In genomic region chr3:32359766-32360513, GRCh38 we compare ENCODE assay signal across 24 cellular contexts. TPM values are rescaled to one million over a fixed set of nuclear protein-coding genes. Genes with fewer than 3 reads are reported as not detected.
DNase-seq lines count a peak whose midpoint lies in the region; ATAC-seq and TF ChIP-seq lines count a peak whose summit lies in the region.
"Had no signal": no experiment of that assay in that cellular context is flagged by ENCODE, and none has a peak within 500 bp of the region (broad histone marks: within the 10 kb centered on the region; RNA-seq: fewer than 3 reads in every experiment).

No MANE protein-coding gene starts in this region.

- in situ Hi-C loops in KBM-7 (cut with MboI; ENCODE audit: low pct_unique_long_range_greater_than_20kb, low sequenced_read_pairs) = no loop called here

- no peak for TF ChIP-seq POLR2A in spleen (IDR thresholded peaks at IDR 0.05)

- H3K36me3 ChIP-seq in spleen = no peaks in the 10 kb centered on the region
- H3K36me3 ChIP-seq: brain microvascular endothelial cell, Peyer's patch had no signal

- intact Hi-C loops in spleen (cut with DNase I; ENCODE audit: low total_unique reads) = no loop called here

- no peak overlapping the region for H3K4me3 ChIP-seq in spleen
- H3K4me3 ChIP-seq: dorsolateral prefrontal cortex, heart left ventricle, lung, Peyer's patch, upper lobe of left lung had no signal

- TF ChIP-seq CTCF in spleen (IDR thresholded peaks at IDR 0.05 in 8 of 11, conservative IDR thresholded peaks at IDR 0.05 in 3 of 11) = no peak

- H3K27me3 ChIP-seq in spleen (replicated peaks in 1 of 7) = no peaks in the 10 kb centered on the region
- H3K27me3 ChIP-seq: brain microvascular endothelial cell, heart left ventricle, Peyer's patch, upper lobe of left lung had no signal

- ATAC-seq in left lobe of liver = peak; percentile 57
- no peak for ATAC-seq in HG03196 (IDR thresholded peaks at IDR 0.05; ENCODE audit: unreplicated experiment)
- ATAC-seq: activated CD4-positive, alpha-beta T cell treated with anti-CD3 and anti-CD28 coated beads for 36 hours; activated CD8-positive, alpha-beta T cell treated with anti-CD3 and anti-CD28 coated beads, Interleukin-2, amount 10 ng/mL, durations not matched to agents 7 days and 5 days; heart left ventricle; natural killer cell treated with Interleukin-12 subunit alpha and Interleukin-12 subunit beta and Interleukin-15 and Interleukin-18, amount 100 ng/mL, for 72 hours; stimulated activated naive B cell treated with anti-CD40 and anti-IgM and Interleukin-4, amounts not matched to agents 10 μg/mL and 1 μg/mL and 100 μg/mL, for 72 hours had no signal

- no peaks in the 10 kb centered on the region for H3K9me3 ChIP-seq in spleen
- H3K9me3 ChIP-seq: heart left ventricle, Peyer's patch, upper lobe of left lung had no signal

- no peak overlapping the region for H3K27ac ChIP-seq in spleen
- H3K27ac ChIP-seq: brain microvascular endothelial cell, dorsolateral prefrontal cortex, heart left ventricle, Peyer's patch, upper lobe of left lung had no signal

- 74 to 95% (median 83%) methylated on average over 6 of the region's 6 CpGs for WGBS in spleen, 5 donors

- peaks cover 0 to 4% (median 0%) of the 10 kb centered on the region in 6 donors for H3K4me1 ChIP-seq in spleen
- H3K4me1 ChIP-seq: Peyer's patch had no signal

- peak; percentile 6 for DNase-seq in HK-2 (ENCODE audit: unreplicated experiment)
- DNase-seq in amniotic epithelial cell (ENCODE audit: low read depth) = peak; percentile 19
- no peak for DNase-seq in left lobe of liver (ENCODE audit: low spot score)
- peak; percentile 6 for DNase-seq in spleen
- no peak for DNase-seq in KBM-7
- DNase-seq in DMS114 treated with DMSO at 0.1 percent for 48 hours (lab: John Stamatoyannopoulos, UW; ENCODE audit: unreplicated experiment) = no peak
- DNase-seq: activated CD4-positive, alpha-beta T cell treated with anti-CD3 and anti-CD28 coated beads for 36 hours; activated CD8-positive, alpha-beta T cell treated with anti-CD3 and anti-CD28 coated beads, Interleukin-2, amount 10 ng/mL, durations not matched to agents 7 days and 5 days; amygdala; brain microvascular endothelial cell; cerebellar nuclear complex; dorsolateral prefrontal cortex; foreskin melanocyte; heart left ventricle; NCI-H1105 treated with DMSO at 0.1 percent for 48 hours; NCI-H187 treated with DMSO at 0.1 percent for 48 hours; NCI-H510A treated with DMSO at 0.1 percent for 48 hours; Peyer's patch; SHP77; stimulated activated naive B cell treated with anti-CD40 and anti-IgM and Interleukin-4, amounts not matched to agents 10 μg/mL and 1 μg/mL and 100 μg/mL, for 72 hours; upper lobe of left lung had no signal

RNA-seq across cellular contexts. Expression of gene CMTM7, which starts 31.7 kb away (rescaled TPM):
- total RNA-seq in left lobe of liver = 3.6 TPM
- total RNA-seq in spleen = 10 to 100 TPM; 42.4 to 92.0 (median 48.6) TPM
- 10 to 100 TPM; 27.6 to 38.3 (median 32.8) TPM for polyA plus RNA-seq in spleen

Comparison
In these comparisons a context has a peak if more than half of its experiments do, and no peak if none do; other contexts are left out.
1. DNase-seq: peak in HK-2 (single experiment), amniotic epithelial cell (single experiment) and spleen (single experiment); none in left lobe of liver (single experiment), KBM-7 (single experiment) and DMS114 treated with DMSO at 0.1 percent for 48 hours (single experiment).